Comparison of ENCODE assay signal across 12 cellular contexts in the genomic region with DNA sequence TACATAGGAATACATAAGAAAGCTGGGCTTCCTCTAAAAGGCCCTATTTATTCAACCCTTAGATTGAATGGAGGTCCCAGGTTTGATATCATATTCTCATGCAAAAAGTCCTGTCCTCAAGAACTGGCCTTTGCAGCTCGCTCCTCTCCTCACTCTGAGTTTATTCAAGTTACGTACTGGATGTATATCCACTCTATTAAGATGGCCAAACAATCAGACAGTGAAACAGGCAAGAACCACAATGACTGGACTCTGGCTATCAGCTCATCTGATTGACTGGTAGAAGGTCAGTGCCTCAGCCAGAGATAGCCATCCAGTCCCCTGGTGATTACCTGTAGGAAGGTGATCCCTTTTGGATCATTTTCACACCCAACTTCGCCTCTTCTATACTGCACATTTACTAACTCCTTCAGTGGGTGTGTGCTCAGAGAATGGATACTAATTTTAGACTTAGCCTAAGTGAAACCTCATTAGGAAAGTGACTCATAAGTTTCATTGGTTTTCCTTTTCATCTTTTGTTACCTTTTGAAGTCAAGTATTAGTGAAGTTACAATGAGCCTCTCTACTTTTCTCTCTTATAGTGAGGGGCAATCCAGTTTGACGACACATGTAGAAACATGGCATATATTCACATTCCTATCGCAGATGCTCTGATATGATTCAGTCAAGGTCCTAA.
DNase-seq lines count a peak whose midpoint lies in the region; ATAC-seq lines count a peak whose summit lies in the region.
"Had no signal": no experiment of that assay in that cellular context is flagged by ENCODE, and none has a peak within 500 bp of the region (broad histone marks: within the 10 kb centered on the region; RNA-seq: fewer than 3 reads in every experiment).

No MANE protein-coding gene starts in this region.

- H3K9ac ChIP-seq in BLaER1 treated with 17β-estradiol and CSF1 and Interleukin-3, amounts not matched to agents 10 nM and 100 nM, result no peak overlapping the region
- H3K9ac ChIP-seq: BLaER1 had no signal

- H3K4me1 Mint-ChIP-seq in immature natural killer cell, result no peaks in the 10 kb centered on the region
- H3K4me1 Mint-ChIP-seq: IgD-negative memory B cell had no signal

- H3K36me3 ChIP-seq in BLaER1 treated with 17β-estradiol and CSF1 and Interleukin-3, amounts not matched to agents 10 nM and 100 nM, result peaks cover 0 to 89% (median 39%) of the 10 kb centered on the region in 11 experiments; a peak in 15 of 22 replicates

- H3K4me3 ChIP-seq in BLaER1 treated with 17β-estradiol and CSF1 and Interleukin-3, amounts not matched to agents 10 nM and 100 nM, result no peak overlapping the region
- H3K4me3 ChIP-seq: BLaER1 had no signal

- H3K27me3 Mint-ChIP-seq in immature natural killer cell (ENCODE audit: low read depth in 3 of 3), result peaks cover 0 to 3% (median 2%) of the 10 kb centered on the region in 3 donors

- peak overlapping the region in 4 of 11 experiments; percentile 2 to 51 (median 10); a peak in 2 of 22 replicates for H3K27ac ChIP-seq in BLaER1 treated with 17β-estradiol and CSF1 and Interleukin-3, amounts not matched to agents 10 nM and 100 nM
- H3K27ac ChIP-seq: BLaER1 had no signal

- H3K4me2 ChIP-seq in BLaER1 treated with 17β-estradiol and CSF1 and Interleukin-3, amounts not matched to agents 10 nM and 100 nM, result peak overlapping the region in 10 of 11 experiments; percentile 3 to 82 (median 40); a peak in 16 of 22 replicates
- H3K4me2 ChIP-seq: BLaER1 had no signal

- peaks cover 0 to 17% (median 10%) of the 10 kb centered on the region in 10 experiments; a peak in 16 of 20 replicates for H3K4me1 ChIP-seq in BLaER1 treated with 17β-estradiol and CSF1 and Interleukin-3, amounts not matched to agents 10 nM and 100 nM
- H3K4me1 ChIP-seq: BLaER1 had no signal

- no peak overlapping the region for H3K27ac Mint-ChIP-seq in immature natural killer cell
- H3K27ac Mint-ChIP-seq: IgD-negative memory B cell, WTC11 had no signal

- no peak overlapping the region for H3K4me3 Mint-ChIP-seq in immature natural killer cell
- H3K4me3 Mint-ChIP-seq: IgD-negative memory B cell, WTC11 had no signal

- H3K9me3 Mint-ChIP-seq in immature natural killer cell, result peaks cover 0 to 2% (median 0%) of the 10 kb centered on the region in 6 donors
- H3K9me3 Mint-ChIP-seq: WTC11 had no signal

- no peaks in the 10 kb centered on the region for H3K9me3 ChIP-seq in BLaER1 treated with 17β-estradiol and CSF1 and Interleukin-3, amounts not matched to agents 10 nM and 100 nM (replicated peaks in 1 of 11)
- H3K9me3 ChIP-seq: BLaER1 had no signal

- DNase-seq in AG20443 (ENCODE audit: low spot score), result no peak
- no peak for DNase-seq in immature natural killer cell
- DNase-seq in retina, result no peak
- no peak for DNase-seq in activated naive CD4-positive, alpha-beta T cell treated with anti-CD3 and anti-CD28 coated beads, Interleukin-2, amount 50 U/mL, for 16 hours
- DNase-seq: left cardiac atrium had no signal

- ATAC-seq in GM18909 (IDR thresholded peaks at IDR 0.05; ENCODE audit: poor library complexity, unreplicated experiment) (peak; percentile 94), HG02642 (IDR thresholded peaks at IDR 0.05; ENCODE audit: poor library complexity, unreplicated experiment) (peak; percentile 80), HG03521 (IDR thresholded peaks at IDR 0.05; ENCODE audit: unreplicated experiment) (peak; percentile 87)
- ATAC-seq: WTC11 had no signal

- H3K27me3 ChIP-seq in BLaER1 treated with 17β-estradiol and CSF1 and Interleukin-3, amounts not matched to agents 10 nM and 100 nM, result no peaks in the 10 kb centered on the region
- H3K27me3 ChIP-seq: BLaER1 had no signal

- no peaks in the 10 kb centered on the region for H4K20me1 ChIP-seq in BLaER1 treated with 17β-estradiol and CSF1 and Interleukin-3, amounts not matched to agents 10 nM and 100 nM
- H4K20me1 ChIP-seq: BLaER1 had no signal

- no peaks in the 10 kb centered on the region for H3K36me3 Mint-ChIP-seq in immature natural killer cell
- H3K36me3 Mint-ChIP-seq: IgD-negative memory B cell, WTC11 had no signal
